In the genomic region with DNA sequence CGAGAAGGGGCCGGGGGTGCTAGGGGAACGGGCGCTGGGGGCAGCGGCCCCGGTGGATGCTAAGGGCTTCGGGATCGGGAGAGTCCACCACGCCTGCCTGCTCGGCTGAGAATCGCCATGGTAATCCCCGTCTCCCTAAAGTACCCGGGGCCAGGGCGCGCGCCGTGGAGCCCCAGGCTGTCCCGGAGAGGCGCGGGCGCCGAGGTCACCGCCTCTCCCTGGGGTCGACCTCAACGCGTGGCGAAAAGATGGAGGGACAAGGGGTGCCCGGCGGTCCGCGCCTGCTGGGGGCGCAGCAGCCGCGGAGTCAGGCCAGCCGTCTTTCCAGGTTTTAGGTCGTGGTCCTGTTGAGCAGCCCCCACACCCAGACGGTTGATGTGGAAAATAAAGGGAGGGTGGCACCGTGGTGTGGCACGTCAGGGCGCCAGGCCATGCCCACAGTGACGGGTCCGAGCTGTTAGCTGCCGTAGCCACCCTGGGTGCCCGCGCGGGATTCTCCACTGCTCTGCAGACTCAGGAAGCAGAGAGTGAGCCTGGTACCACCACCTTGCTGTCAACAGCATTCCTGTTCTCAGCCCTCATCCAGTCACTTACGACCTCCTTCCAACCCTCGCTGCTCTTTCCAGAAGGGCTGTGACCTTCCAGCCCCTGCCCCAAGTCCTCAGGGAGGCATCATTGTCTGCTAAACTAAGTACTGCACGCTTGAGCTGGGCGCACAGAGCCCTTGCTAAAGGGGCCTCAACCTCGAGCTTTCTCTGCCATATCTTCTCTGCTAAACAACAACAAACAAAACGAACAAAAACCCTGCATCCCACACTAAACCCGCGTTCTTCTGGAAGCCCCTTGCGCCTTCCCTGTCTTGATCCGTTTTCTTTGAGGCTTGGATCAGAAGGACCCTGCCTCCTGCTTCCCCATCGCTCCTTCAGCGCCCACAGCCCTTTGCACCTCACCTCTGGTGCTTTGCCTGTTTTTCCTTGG, we compare ENCODE assay signal across 8 cellular contexts. TPM values are rescaled to one million over a fixed set of nuclear protein-coding genes. Genes with fewer than 3 reads are reported as not detected.
DNase-seq lines count a peak whose midpoint lies in the region; ATAC-seq and TF ChIP-seq lines count a peak whose summit lies in the region.

No MANE protein-coding gene starts in this region.

- H3K27me3 Mint-ChIP-seq in activated naive CD8-positive, alpha-beta T cell treated with anti-CD3 and anti-CD28 coated beads for 36 hours, result no peaks in the 10 kb centered on the region

- no peak overlapping the region for H3K9ac ChIP-seq in iPS-15b (ENCODE audit: low read depth, low read length)

- BruUV-seq in A673 (replicated peaks; lab: Mats Ljungman, UMichigan), result no TSS peak

- no peak for DNase-seq in A673 (ENCODE audit: low spot score)
- DNase-seq in NCI-H1092 (lab: John Stamatoyannopoulos, UW), result peak; percentile 14
- DNase-seq in activated naive CD8-positive, alpha-beta T cell treated with anti-CD3 and anti-CD28 coated beads for 36 hours, result no peak
- DNase-seq in stimulated activated CD8-positive, alpha-beta memory T cell treated with anti-CD3 and anti-CD28 coated beads, Interleukin-4, amount 100 ng/mL, for 24 hours (ENCODE audit: low read depth), result peak; percentile 7
- DNase-seq in HPDE6-E6E7 (ENCODE audit: extremely low spot score), result no peak
- no peak for DNase-seq in occipital lobe (lab: John Stamatoyannopoulos, UW)

- ATAC-seq in GM19328 (IDR thresholded peaks at IDR 0.05; ENCODE audit: unreplicated experiment), result peak; percentile 23

- H3K4me1 Mint-ChIP-seq in activated naive CD8-positive, alpha-beta T cell treated with anti-CD3 and anti-CD28 coated beads for 36 hours, result peaks cover 16% of the 10 kb centered on the region

- POLR2A ChIA-PET in A673 (lab: Charles Lee; ENCODE audit: low non-redundant PET), result no interaction called here

- TF ChIP-seq CTCF in A673 (conservative IDR thresholded peaks at IDR 0.05; ENCODE audit: low read depth, low read length), result peak; percentile 15; the same call in 1 of the 2 replicates

- H3K27ac ChIP-seq in A673 (ENCODE audit: low read depth, low read length, poor library complexity, severe bottlenecking), result no peak overlapping the region

- H3K27ac Mint-ChIP-seq in activated naive CD8-positive, alpha-beta T cell treated with anti-CD3 and anti-CD28 coated beads for 36 hours, result peak overlapping the region; percentile 54

- H3K27me3 ChIP-seq in A673 (replicated peaks; ENCODE audit: insufficient read depth, low read depth, low read length, poor library complexity) (no peaks in the 10 kb centered on the region), iPS-15b (ENCODE audit: control insufficient read depth, insufficient read depth, low read length) (peaks cover 27% of the 10 kb centered on the region)

- no peaks in the 10 kb centered on the region for H3K9me3 Mint-ChIP-seq in activated naive CD8-positive, alpha-beta T cell treated with anti-CD3 and anti-CD28 coated beads for 36 hours

- no peaks in the 10 kb centered on the region for H3K4me1 ChIP-seq in A673 (ENCODE audit: insufficient read depth, low read length, poor library complexity, severe bottlenecking)
- no peaks in the 10 kb centered on the region for H3K4me1 ChIP-seq in iPS-15b (ENCODE audit: control insufficient read depth, insufficient read depth, low read length)

- CTCF ChIA-PET in A673 (lab: Charles Lee), result interaction anchor here (0.7 kb wide), 1 partner anchor 67 kb away, joined by 4 read pairs; no protein-coding TSS in a partner anchor

- H3K4me3 ChIP-seq in A673 (ENCODE audit: low read depth, low read length, poor library complexity, severe bottlenecking) (peak overlapping the region; percentile 68), iPS-15b (ENCODE audit: low read depth, low read length) (peak overlapping the region; percentile 67)

- intact Hi-C loops in A673 (cut with micrococcal nuclease; ENCODE audit: unreplicated experiment), result no loop called here

- peak overlapping the region; percentile 75 for H3K4me3 Mint-ChIP-seq in activated naive CD8-positive, alpha-beta T cell treated with anti-CD3 and anti-CD28 coated beads for 36 hours

- H3K9me3 ChIP-seq in A673 (ENCODE audit: low read depth, low read length, poor library complexity, severe bottlenecking), result no peaks in the 10 kb centered on the region
- no peaks in the 10 kb centered on the region for H3K9me3 ChIP-seq in iPS-15b (ENCODE audit: control insufficient read depth, insufficient read depth, low read length)

- H3K36me3 Mint-ChIP-seq in activated naive CD8-positive, alpha-beta T cell treated with anti-CD3 and anti-CD28 coated beads for 36 hours, result no peaks in the 10 kb centered on the region

- H3K36me3 ChIP-seq in A673 (ENCODE audit: insufficient read depth, low read length, poor library complexity, severe bottlenecking) (no peaks in the 10 kb centered on the region), iPS-15b (ENCODE audit: control insufficient read depth, insufficient read depth, low read length) (no peaks in the 10 kb centered on the region)

RNA-seq across cellular contexts. Expression of gene SMKR1, which starts 0.7 kb away (rescaled TPM):
- total RNA-seq in A673 (2021) (1.5 and 1.7 TPM in 2 replicates), occipital lobe (2.3 TPM)
- total RNA-seq in activated naive CD8-positive, alpha-beta T cell treated with anti-CD3 and anti-CD28 coated beads for 36 hours, result 1 to 10 TPM; 4.1 to 6.1 TPM

Comparison
In these comparisons a context has a peak if more than half of its experiments do, and no peak if none do; other contexts are left out.
1. DNase-seq: peak in NCI-H1092 (single experiment) and stimulated activated CD8-positive, alpha-beta memory T cell treated with anti-CD3 and anti-CD28 coated beads, Interleukin-4, amount 100 ng/mL, for 24 hours (single experiment); none in A673 (single experiment), activated naive CD8-positive, alpha-beta T cell treated with anti-CD3 and anti-CD28 coated beads for 36 hours (single experiment), HPDE6-E6E7 (single experiment) and occipital lobe (single experiment).